8 cellular contexts compared by ENCODE assay signal in the genomic region with DNA sequence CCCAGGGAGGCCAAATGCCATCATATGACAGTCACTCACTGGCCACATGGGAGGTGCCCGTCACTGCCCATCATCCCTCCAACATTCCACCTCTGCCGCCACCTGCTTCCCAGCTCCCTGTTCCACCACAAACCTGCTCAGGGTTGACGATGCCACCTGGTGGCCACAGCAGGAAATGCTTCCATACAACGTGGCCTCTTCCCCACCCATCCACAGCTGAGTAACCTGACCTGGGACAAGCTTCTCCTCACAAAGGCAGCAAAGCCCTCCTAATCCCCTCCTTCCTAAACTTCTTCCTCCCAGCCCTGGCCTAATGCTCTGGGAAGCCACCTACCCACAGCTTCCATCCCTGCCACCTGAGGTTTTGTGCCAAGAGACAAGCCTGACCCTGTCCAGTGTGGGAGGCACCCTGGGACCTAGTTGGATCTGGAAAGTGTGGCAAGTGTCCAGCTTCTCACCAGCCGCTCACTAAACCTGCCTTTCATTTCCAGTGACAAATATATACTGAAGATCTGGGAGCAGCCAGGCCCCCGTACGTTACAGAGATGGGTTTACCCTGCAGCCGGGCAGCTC. TPM values are rescaled to one million over a fixed set of nuclear protein-coding genes. Genes with fewer than 3 reads are reported as not detected.
A peak's percentile ranks its signal among the peaks of the same experiment; 100 is the strongest.
DNase-seq lines count a peak whose midpoint lies in the region; ATAC-seq, FAIRE-seq and TF ChIP-seq lines count a peak whose summit lies in the region.

No MANE protein-coding gene starts in this region.

- H3K27me3 ChIP-seq in iPS DF 6.9 (ENCODE audit: control insufficient read depth, insufficient read depth, low read length), result peaks cover 14% of the 10 kb centered on the region

- CTCF ChIA-PET in activated CD8-positive, alpha-beta T cell treated with anti-CD3 and anti-CD28 coated beads for 36 hours (lab: Charles Lee), result interaction anchor here (0.9 to 3.4 kb wide), 24 partner anchors 8 to 186 kb away, joined by 3 to 25 read pairs (median 4); no protein-coding TSS in a partner anchor

- DNase-seq in DMS53 (lab: John Stamatoyannopoulos, UW), result peak; percentile 70
- peak; percentile 16 for DNase-seq in HFF-Myc (ENCODE audit: extremely low read depth, low read depth)
- peak; percentile 62 for DNase-seq in activated CD8-positive, alpha-beta T cell treated with anti-CD3 and anti-CD28 coated beads for 36 hours
- DNase-seq in iPS DF 6.9 (ENCODE audit: low read depth, low spot score), result peak; percentile 92
- DNase-seq in urothelium cell line (ENCODE audit: low spot score), result peak; percentile 10
- no peak for DNase-seq in pons (ENCODE audit: low spot score)

- TF ChIP-seq CTCF in HFF-Myc (IDR thresholded peaks at IDR 0.05; ENCODE audit: low read depth, low read length, missing control alignments), result peak; percentile 67
- peak; percentile 93 for TF ChIP-seq CTCF in activated CD8-positive, alpha-beta T cell treated with anti-CD3 and anti-CD28 coated beads for 36 hours (IDR thresholded peaks at IDR 0.05)

- H3K9me3 Mint-ChIP-seq in activated CD8-positive, alpha-beta T cell treated with anti-CD3 and anti-CD28 coated beads for 36 hours, result peaks cover 4% of the 10 kb centered on the region

- H3K9me3 ChIP-seq in iPS DF 6.9 (ENCODE audit: control insufficient read depth, insufficient read depth, low read length), result no peaks in the 10 kb centered on the region

- POLR2A ChIA-PET in activated CD8-positive, alpha-beta T cell treated with anti-CD3 and anti-CD28 coated beads for 36 hours (lab: Charles Lee), result interaction anchor here (1.3 kb wide), 2 partner anchors 9 to 13 kb away, joined by 4 read pairs; no protein-coding TSS in a partner anchor

- H3K36me3 Mint-ChIP-seq in activated CD8-positive, alpha-beta T cell treated with anti-CD3 and anti-CD28 coated beads for 36 hours (ENCODE audit: low read depth), result peaks cover 5% of the 10 kb centered on the region

- no CpG with 5 or more reads among the region's 8 CpGs for WGBS in iPS DF 6.9 (ENCODE audit: insufficient coverage, insufficient read length)

- H3K27ac ChIP-seq in iPS DF 6.9 (ENCODE audit: low read length), result no peak overlapping the region

- H3K4me1 ChIP-seq in iPS DF 6.9 (ENCODE audit: control insufficient read depth, insufficient read depth, low read length), result 0 out of 2 replicates have a peak, but pooled peaks cover 1% of the 10 kb centered on the region

- no peaks in the 10 kb centered on the region for H3K36me3 ChIP-seq in iPS DF 6.9 (ENCODE audit: control insufficient read depth, insufficient read depth, low read length)

- no peak for FAIRE-seq in urothelium cell line (lab: Jason Lieb, UNC)

- peaks cover 2% of the 10 kb centered on the region for H3K4me1 Mint-ChIP-seq in activated CD8-positive, alpha-beta T cell treated with anti-CD3 and anti-CD28 coated beads for 36 hours (ENCODE audit: low read depth)

- no peak overlapping the region for H3K4me3 ChIP-seq in HFF-Myc (replicated peaks; ENCODE audit: low read depth, low read length)
- no peak overlapping the region for H3K4me3 ChIP-seq in iPS DF 6.9 (ENCODE audit: low read length)

- intact Hi-C loops in activated CD8-positive, alpha-beta T cell treated with anti-CD3 and anti-CD28 coated beads for 36 hours (cut with micrococcal nuclease), result no loop called here

- no peak overlapping the region for H3K4me3 Mint-ChIP-seq in activated CD8-positive, alpha-beta T cell treated with anti-CD3 and anti-CD28 coated beads for 36 hours

- H3K27ac Mint-ChIP-seq in activated CD8-positive, alpha-beta T cell treated with anti-CD3 and anti-CD28 coated beads for 36 hours, result no peak overlapping the region

- peak; percentile 26 for ATAC-seq in activated CD8-positive, alpha-beta T cell treated with anti-CD3 and anti-CD28 coated beads for 36 hours
- ATAC-seq in HG02870 (IDR thresholded peaks at IDR 0.05; ENCODE audit: unreplicated experiment) (no peak), GM21390 (IDR thresholded peaks at IDR 0.05; ENCODE audit: unreplicated experiment) (no peak)

- H3K27me3 Mint-ChIP-seq in activated CD8-positive, alpha-beta T cell treated with anti-CD3 and anti-CD28 coated beads for 36 hours, result peaks cover 14% of the 10 kb centered on the region

RNA-seq across cellular contexts. Expression of a gene that starts 4.3 kb away (rescaled TPM):
- total RNA-seq in activated CD8-positive, alpha-beta T cell treated with anti-CD3 and anti-CD28 coated beads for 36 hours, result 1 to 10 TPM; 2.6 to 3.1 TPM
